18 cellular contexts compared by ENCODE assay signal in genomic region chr17:68190495-68190894, GRCh38. TPM values are rescaled to one million over a fixed set of nuclear protein-coding genes. Genes with fewer than 3 reads are reported as not detected.
DNase-seq lines count a peak whose midpoint lies in the region; ATAC-seq, FAIRE-seq and TF ChIP-seq lines count a peak whose summit lies in the region.
"Had no signal": no experiment of that assay in that cellular context is flagged by ENCODE, and none has a peak within 500 bp of the region (broad histone marks: within the 10 kb centered on the region; RNA-seq: fewer than 3 reads in every experiment).

No MANE protein-coding gene starts in this region.

- no peak overlapping the region for H3K4me2 ChIP-seq in HepG2 (ENCODE audit: low read depth, low read length)

- TF ChIP-seq POLR2A in HepG2 (IDR thresholded peaks at IDR 0.05; ENCODE audit: insufficient read depth in 1 of 2, low read depth in 2 of 2, low read length in 2 of 2): no peak
- TF ChIP-seq POLR2A in right lobe of liver (IDR thresholded peaks at IDR 0.05): no peak

- no peaks in the 10 kb centered on the region for H3K9me3 Mint-ChIP-seq in activated T-helper 17 cell treated with anti-CD3 and anti-CD28 coated beads, Interleukin-2, amount 50 U/mL, for 72 hours
- no peaks in the 10 kb centered on the region for H3K9me3 Mint-ChIP-seq in effector memory CD8-positive, alpha-beta T cell
- H3K9me3 Mint-ChIP-seq: CD4-positive, alpha-beta memory T cell had no signal

- no peaks in the 10 kb centered on the region for H3K79me2 ChIP-seq in HepG2 (ENCODE audit: insufficient read depth, low read length)

- POLR2A ChIA-PET in HepG2 (lab: Yijun Ruan, JAX): no interaction called here

- no peak overlapping the region for H3K9ac ChIP-seq in HepG2 (ENCODE audit: insufficient read depth, low read depth, low read length)
- H3K9ac ChIP-seq: GM23248 had no signal

- CTCF ChIA-PET in HepG2 (lab: Yijun Ruan, JAX; ENCODE audit: low intra/inter-chr PET ratio, low total read pairs): no interaction called here

- TF ChIP-seq EP300 in HepG2 (IDR thresholded peaks at IDR 0.05; ENCODE audit: low read depth in 2 of 2, low read length in 2 of 2) (no peak), HepG2 (CRISPR knock-in tag; IDR thresholded peaks at IDR 0.05; ENCODE audit: borderline replicate concordance) (no peak)

- H3K36me3 ChIP-seq in HepG2 (replicated peaks in 1 of 2; ENCODE audit: control insufficient read depth in 1 of 2, insufficient read depth in 2 of 2, low read length in 2 of 2) (no peaks in the 10 kb centered on the region), right lobe of liver (no peaks in the 10 kb centered on the region)

- no TSS peak for BruUV-seq in HepG2 (replicated peaks; lab: Mats Ljungman, UMichigan)

- H3K4me3 ChIP-seq in HepG2 (replicated peaks in 1 of 3; ENCODE audit: insufficient read depth in 1 of 3, low read depth in 2 of 3, low read length in 3 of 3): no peak overlapping the region
- H3K4me3 ChIP-seq in right lobe of liver: no peak overlapping the region
- H3K4me3 ChIP-seq: GM23248 had no signal

- ATAC-seq in HepG2 (no peak), right lobe of liver (no peak), foreskin keratinocyte (no peak), HG03460 (IDR thresholded peaks at IDR 0.05; ENCODE audit: unreplicated experiment) (no peak)
- ATAC-seq in activated T-helper 17 cell treated with anti-CD3 and anti-CD28 coated beads, Interleukin-2, amount 50 U/mL, for 72 hours (replicated peaks): no peak
- no peak for ATAC-seq in effector memory CD8-positive, alpha-beta T cell (replicated peaks)

- H3K4me1 ChIP-seq in HepG2 (ENCODE audit: insufficient read depth, low read length) (no peaks in the 10 kb centered on the region), right lobe of liver (no peaks in the 10 kb centered on the region), foreskin keratinocyte (no peaks in the 10 kb centered on the region)
- H3K4me1 ChIP-seq: Caco-2 had no signal

- H4K20me1 ChIP-seq in HepG2 (ENCODE audit: insufficient read depth, low read length): no peaks in the 10 kb centered on the region; the same call in 1 of the 2 replicates

- no peaks in the 10 kb centered on the region for H3K36me3 Mint-ChIP-seq in activated T-helper 17 cell treated with anti-CD3 and anti-CD28 coated beads, Interleukin-2, amount 50 U/mL, for 72 hours (ENCODE audit: low read depth)
- peaks cover 37% of the 10 kb centered on the region for H3K36me3 Mint-ChIP-seq in effector memory CD8-positive, alpha-beta T cell (ENCODE audit: insufficient read depth)

- H3K27ac ChIP-seq in HepG2 (ENCODE audit: extremely low read length, insufficient read depth, low read length): no peak overlapping the region
- H3K27ac ChIP-seq in right lobe of liver: no peak overlapping the region
- H3K27ac ChIP-seq in foreskin keratinocyte: no peak overlapping the region
- H3K27ac ChIP-seq: GM23248 had no signal

- in situ Hi-C loops in HepG2 (cut with HindIII; ENCODE audit: extremely low pct_ligation_motif_present, low pct_unique_long_range_greater_than_20kb): no loop called here

- no peak overlapping the region for H2AFZ ChIP-seq in HepG2 (ENCODE audit: low read length)
- H2AFZ ChIP-seq: GM23248 had no signal

- DNase-seq in HepG2 (ENCODE audit: low spot score): no peak
- DNase-seq in right lobe of liver: no peak
- DNase-seq in effector memory CD8-positive, alpha-beta T cell: no peak
- DNase-seq in foreskin keratinocyte: no peak
- no peak for DNase-seq in pons (ENCODE audit: low spot score)
- DNase-seq: C1 segment of cervical spinal cord; Caco-2; CD4-positive, alpha-beta memory T cell; DMS153; DND-41; GM23248; H7; HCEC 1CT had no signal

- H3K27me3 ChIP-seq in HepG2 (ENCODE audit: control insufficient read depth in 1 of 2, insufficient read depth in 2 of 2, low read length in 2 of 2) (peaks cover 0 to 22% of the 10 kb centered on the region in 2 experiments; a peak in 3 of 5 replicates), right lobe of liver (no peaks in the 10 kb centered on the region), foreskin keratinocyte (peaks cover 34% of the 10 kb centered on the region)

- intact Hi-C loops in HepG2 (cut with micrococcal nuclease; ENCODE audit: unreplicated experiment) (no loop called here), right lobe of liver (cut with DNase I) (no loop called here)

- no peaks in the 10 kb centered on the region; the same call in 1 of the 2 replicates for H3K9me3 ChIP-seq in HepG2 (ENCODE audit: low read length)
- no peaks in the 10 kb centered on the region for H3K9me3 ChIP-seq in right lobe of liver

- H3K4me1 Mint-ChIP-seq in activated T-helper 17 cell treated with anti-CD3 and anti-CD28 coated beads, Interleukin-2, amount 50 U/mL, for 72 hours: peaks cover 16% of the 10 kb centered on the region
- peaks cover 26 to 47% of the 10 kb centered on the region in 2 donors for H3K4me1 Mint-ChIP-seq in effector memory CD8-positive, alpha-beta T cell (ENCODE audit: low read depth in 2 of 2)

- TF ChIP-seq CTCF in HepG2 (CRISPR knock-in tag; IDR thresholded peaks at IDR 0.05) (no peak), right lobe of liver (IDR thresholded peaks at IDR 0.05) (no peak), foreskin keratinocyte (conservative IDR thresholded peaks at IDR 0.05) (no peak)

- peak overlapping the region; percentile 13 for H3K4me3 Mint-ChIP-seq in activated T-helper 17 cell treated with anti-CD3 and anti-CD28 coated beads, Interleukin-2, amount 50 U/mL, for 72 hours
- no peak overlapping the region for H3K4me3 Mint-ChIP-seq in effector memory CD8-positive, alpha-beta T cell
- H3K4me3 Mint-ChIP-seq: CD4-positive, alpha-beta memory T cell had no signal

- no peaks in the 10 kb centered on the region for H3K27me3 Mint-ChIP-seq in activated T-helper 17 cell treated with anti-CD3 and anti-CD28 coated beads, Interleukin-2, amount 50 U/mL, for 72 hours
- H3K27me3 Mint-ChIP-seq in effector memory CD8-positive, alpha-beta T cell: no peaks in the 10 kb centered on the region
- H3K27me3 Mint-ChIP-seq: CD4-positive, alpha-beta memory T cell had no signal

- no peak overlapping the region for H3K27ac Mint-ChIP-seq in activated T-helper 17 cell treated with anti-CD3 and anti-CD28 coated beads, Interleukin-2, amount 50 U/mL, for 72 hours
- H3K27ac Mint-ChIP-seq in effector memory CD8-positive, alpha-beta T cell: peak overlapping the region; percentile 32 to 77

- TF ChIP-seq RAD21 in HepG2 (CRISPR knock-in tag; IDR thresholded peaks at IDR 0.05): no peak

- 17% methylated on average over 4 of the region's 4 CpGs for WGBS in HepG2 (ENCODE audit: low lambda C conversion rate)
- WGBS in right lobe of liver (ENCODE audit: insufficient coverage, low coverage, low lambda C conversion rate, missing lambda C conversion rate): 72% methylated on average over 4 of the region's 4 CpGs

- FAIRE-seq in HepG2 (lab: Jason Lieb, UNC): no peak
- FAIRE-seq: GM12892, GM19239, H1 had no signal

TF ChIP-seq in HepG2, 621 proteins besides CTCF, POLR2A, EP300 and RAD21:
- TF ChIP-seq SMARCE1 (IDR thresholded peaks at IDR 0.05; ENCODE audit: borderline replicate concordance) (no peak), ZNF431 (CRISPR knock-in tag; IDR thresholded peaks at IDR 0.05; ENCODE audit: borderline replicate concordance, low read depth) (peak; percentile 97)

RNA-seq across cellular contexts. Expression of gene AMZ2, which starts 57.3 kb away (rescaled TPM):
- total RNA-seq in HepG2 (2016; rRNA removed; fragmentation: Illumina TruSeq; extraction: Trizol): 86.9 and 99.9 TPM in 2 replicates
- total RNA-seq in HepG2 (2016; cell fraction: cytosol; rRNA removed; fragmentation: Illumina TruSeq; extraction: Trizol; ENCODE audit: low read depth): 152 and 160 TPM in 2 replicates
- 81.8 and 92.5 TPM in 2 replicates for total RNA-seq in HepG2 (2016; cell fraction: insoluble cytoplasmic fraction; rRNA removed; fragmentation: Illumina TruSeq; extraction: Trizol)
- total RNA-seq in HepG2 (2016; cell fraction: membrane; rRNA removed; fragmentation: Illumina TruSeq; extraction: Trizol): 189 and 196 TPM in 2 replicates
- total RNA-seq in HepG2 (2016; cell fraction: nucleus; rRNA removed; fragmentation: Illumina TruSeq; extraction: Trizol): 37.7 and 40.8 TPM in 2 replicates
- polyA plus RNA-seq in HepG2 (2011; rRNA removed): 66.7 and 90.2 TPM in 2 replicates
- 51.3 and 62.4 TPM in 2 replicates for polyA plus RNA-seq in HepG2 (2011; cell fraction: cytosol; rRNA removed)
- 58.4 and 64.2 TPM in 2 replicates for polyA plus RNA-seq in HepG2 (2011; cell fraction: nucleus; rRNA removed)
- 53.5 and 72.8 TPM in 2 replicates for polyA plus RNA-seq in HepG2 (2012)
- polyA plus RNA-seq in HepG2 (2016; cell fraction: cytosol; fragmentation: Illumina TruSeq; extraction: Trizol; ENCODE audit: low read depth): 179 and 214 TPM in 2 replicates
- polyA plus RNA-seq in HepG2 (2016; cell fraction: insoluble cytoplasmic fraction; fragmentation: Illumina TruSeq; extraction: Trizol; ENCODE audit: low read depth): 114 TPM in 2 replicates
- polyA plus RNA-seq in HepG2 (2016; cell fraction: membrane; fragmentation: Illumina TruSeq; extraction: Trizol; ENCODE audit: low read depth): 217 and 242 TPM in 2 replicates
- 90.4 and 92.9 TPM in 2 replicates for polyA plus RNA-seq in HepG2 (2016; cell fraction: nucleus; fragmentation: Illumina TruSeq; extraction: Trizol; ENCODE audit: insufficient read depth, low read depth)
- polyA minus RNA-seq in HepG2 (2011; rRNA and poly(A)+ RNA removed; ENCODE audit: low replicate concordance): 28.1 and 28.3 TPM in 2 replicates
- 24.0 and 24.3 TPM in 2 replicates for polyA minus RNA-seq in HepG2 (2011; cell fraction: cytosol; rRNA and poly(A)+ RNA removed)
- polyA minus RNA-seq in HepG2 (2011; cell fraction: nucleus; rRNA and poly(A)+ RNA removed): 21.6 and 25.6 TPM in 2 replicates
- 10 to 100 TPM; 15.3 to 31.2 (median 18.2) TPM for total RNA-seq in right lobe of liver
- 100 to 1,000 TPM; 100 to 112 TPM for total RNA-seq in activated T-helper 17 cell treated with anti-CD3 and anti-CD28 coated beads, Interleukin-2, amount 50 U/mL, for 72 hours
- 106 and 110 TPM in 2 replicates for total RNA-seq in foreskin keratinocyte
- 102 and 114 TPM in 2 replicates for polyA plus RNA-seq in foreskin keratinocyte
